24 cellular contexts compared by ENCODE assay signal in the genomic region with DNA sequence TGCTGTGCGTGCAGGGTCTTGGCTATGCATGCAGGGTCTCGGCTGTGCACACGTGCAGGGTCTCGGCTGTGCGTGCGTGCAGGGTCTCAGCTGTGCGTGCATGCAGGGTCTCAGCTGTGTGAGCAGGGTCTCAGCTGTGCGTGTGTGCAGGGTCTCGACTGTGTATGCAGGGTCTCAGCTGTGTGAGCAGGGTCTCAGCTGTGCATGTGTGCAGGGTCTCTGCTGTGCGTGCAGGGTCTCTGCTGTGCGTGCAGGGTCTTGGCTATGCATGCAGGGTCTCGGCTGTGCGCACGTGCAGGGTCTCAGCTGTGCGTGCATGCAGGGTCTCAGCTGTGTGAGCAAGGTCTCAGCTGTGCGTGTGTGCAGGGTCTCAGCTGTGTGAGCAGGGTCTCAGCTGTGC.
"Had no signal": no experiment of that assay in that cellular context is flagged by ENCODE, and none has a peak within 500 bp of the region (broad histone marks: within the 10 kb centered on the region; RNA-seq: fewer than 3 reads in every experiment).

No MANE protein-coding gene starts in this region.

- H3K4me3 Mint-ChIP-seq: activated CD4-positive, alpha-beta T cell treated with anti-CD3 and anti-CD28 coated beads, Interleukin-2, amount 10 ng/mL, durations not matched to agents 24 days and 14 days; activated CD8-positive, alpha-beta memory T cell treated with anti-CD3 and anti-CD28 coated beads, Interleukin-2, amount 10 ng/mL, durations not matched to agents 7 days and 5 days; activated naive CD4-positive, alpha-beta T cell treated with anti-CD3 and anti-CD28 coated beads, Interleukin-2, amount 50 U/mL, for 24 hours; activated T-cell treated with anti-CD3 and anti-CD28 coated beads, Interleukin-2, amount 50 U/mL, for 24 hours; activated T-helper 1 cell treated with anti-CD3 and anti-CD28 coated beads, Interleukin-12 subunit alpha, Interleukin-12 subunit beta, Interleukin-2, Interleukin-4 antibody, amounts not matched to agents 30 ng/mL and 10 ng/mL and 1 ng/mL, durations not matched to agents 14 hours and 24 hours and 36 hours; T-helper 1 cell treated with Interleukin-12 subunit alpha and Interleukin-12 subunit beta and Interleukin-4 antibody, amounts not matched to agents 30 μg/mL and 1 μg/mL, for 36 hours; WTC11 had no signal

- DNase-seq: activated CD4-positive, alpha-beta T cell treated with anti-CD3 and anti-CD28 coated beads for 1 hour; activated CD4-positive, alpha-beta T cell treated with anti-CD3 and anti-CD28 coated beads, Interleukin-2, amount 10 ng/mL, durations not matched to agents 24 days and 14 days; activated CD4-positive, alpha-beta T cell treated with anti-CD3 and anti-CD28 coated beads, Interleukin-2, amount 50 U/mL, for 48 hours; activated CD8-positive, alpha-beta memory T cell treated with anti-CD3 and anti-CD28 coated beads, Interleukin-2, amount 10 ng/mL, durations not matched to agents 7 days and 5 days; activated effector memory CD4-positive, alpha-beta T cell treated with Interleukin-2 at 50 U/mL for 16 hours; activated naive CD4-positive, alpha-beta T cell; activated T-cell treated with anti-CD3 and anti-CD28 coated beads, Interleukin-2, amount 50 U/mL, for 24 hours; caudate nucleus; Karpas-422; MM.1S; NCI-H1105; NCI-H1436 treated with DMSO at 0.1 percent for 48 hours; NCI-H187; NCI-H2081; NCI-H510A treated with DMSO at 0.1 percent for 48 hours; NCI-H69; PC-3; SHP77 had no signal

- H3K27me3 Mint-ChIP-seq: activated CD4-positive, alpha-beta T cell treated with anti-CD3 and anti-CD28 coated beads, Interleukin-2, amount 10 ng/mL, durations not matched to agents 24 days and 14 days; activated naive CD4-positive, alpha-beta T cell treated with anti-CD3 and anti-CD28 coated beads, Interleukin-2, amount 50 U/mL, for 24 hours had no signal

- FAIRE-seq: RCC 7860 had no signal

- H3K36me3 Mint-ChIP-seq: activated naive CD4-positive, alpha-beta T cell treated with anti-CD3 and anti-CD28 coated beads, Interleukin-2, amount 50 U/mL, for 24 hours had no signal

- H3K9me3 Mint-ChIP-seq: activated CD4-positive, alpha-beta T cell treated with anti-CD3 and anti-CD28 coated beads, Interleukin-2, amount 10 ng/mL, durations not matched to agents 24 days and 14 days; activated naive CD4-positive, alpha-beta T cell treated with anti-CD3 and anti-CD28 coated beads, Interleukin-2, amount 50 U/mL, for 24 hours; activated T-cell treated with anti-CD3 and anti-CD28 coated beads, Interleukin-2, amount 50 U/mL, for 24 hours; activated T-helper 1 cell treated with anti-CD3 and anti-CD28 coated beads, Interleukin-12 subunit alpha, Interleukin-12 subunit beta, Interleukin-2, Interleukin-4 antibody, amounts not matched to agents 30 ng/mL and 10 ng/mL and 1 ng/mL, durations not matched to agents 14 hours and 24 hours and 36 hours; T-helper 1 cell treated with Interleukin-12 subunit alpha and Interleukin-12 subunit beta and Interleukin-4 antibody, amounts not matched to agents 30 μg/mL and 1 μg/mL, for 36 hours; WTC11 had no signal

- ATAC-seq: activated CD8-positive, alpha-beta memory T cell treated with anti-CD3 and anti-CD28 coated beads, Interleukin-2, amount 10 ng/mL, durations not matched to agents 7 days and 5 days; PC-3 had no signal

- H3K9me3 ChIP-seq: breast epithelium had no signal

- H3K36me3 ChIP-seq: breast epithelium had no signal

- H3K27ac Mint-ChIP-seq: activated CD4-positive, alpha-beta T cell treated with anti-CD3 and anti-CD28 coated beads, Interleukin-2, amount 10 ng/mL, durations not matched to agents 24 days and 14 days; activated CD8-positive, alpha-beta memory T cell treated with anti-CD3 and anti-CD28 coated beads, Interleukin-2, amount 10 ng/mL, durations not matched to agents 7 days and 5 days; activated naive CD4-positive, alpha-beta T cell treated with anti-CD3 and anti-CD28 coated beads, Interleukin-2, amount 50 U/mL, for 24 hours; activated T-cell treated with anti-CD3 and anti-CD28 coated beads, Interleukin-2, amount 50 U/mL, for 24 hours; activated T-helper 1 cell treated with anti-CD3 and anti-CD28 coated beads, Interleukin-12 subunit alpha, Interleukin-12 subunit beta, Interleukin-2, Interleukin-4 antibody, amounts not matched to agents 30 ng/mL and 10 ng/mL and 1 ng/mL, durations not matched to agents 14 hours and 24 hours and 36 hours; T-helper 1 cell treated with Interleukin-12 subunit alpha and Interleukin-12 subunit beta and Interleukin-4 antibody, amounts not matched to agents 30 μg/mL and 1 μg/mL, for 36 hours had no signal

- H3K4me3 ChIP-seq: breast epithelium had no signal

- H3K27me3 ChIP-seq: breast epithelium had no signal
